ENCODE assay signal across 17 cellular contexts in genomic region chr5:143425835-143426234, GRCh38. TPM values are rescaled to one million over a fixed set of nuclear protein-coding genes. Genes with fewer than 3 reads are reported as not detected.
DNase-seq lines count a peak whose midpoint lies in the region; ATAC-seq and TF ChIP-seq lines count a peak whose summit lies in the region.
"Had no signal": no experiment of that assay in that cellular context is flagged by ENCODE, and none has a peak within 500 bp of the region (broad histone marks: within the 10 kb centered on the region; RNA-seq: fewer than 3 reads in every experiment).

No MANE protein-coding gene starts in this region.

- H3K36me3 ChIP-seq in DOHH2 (ENCODE audit: control insufficient read depth, low read length) (peaks cover 85% of the 10 kb centered on the region), HEK293 (ENCODE audit: control insufficient read depth in 2 of 2, insufficient read depth in 1 of 2, low read length in 2 of 2) (no peaks in the 10 kb centered on the region)

- ATAC-seq in activated naive CD8-positive, alpha-beta T cell treated with anti-CD3 and anti-CD28 coated beads, Interleukin-2, amount 50 U/mL, for 24 hours, result no peak
- ATAC-seq in HG03565 (IDR thresholded peaks at IDR 0.05; ENCODE audit: unreplicated experiment), result no peak
- no peak for ATAC-seq in GM21717 (IDR thresholded peaks at IDR 0.05; ENCODE audit: unreplicated experiment)

- H3K4me3 ChIP-seq in DOHH2 (ENCODE audit: low read length) (no peak overlapping the region), HEK293 (ENCODE audit: low read depth, low read length) (no peak overlapping the region)
- H3K4me3 ChIP-seq: GM23248 had no signal

- no peaks in the 10 kb centered on the region for H3K9me2 ChIP-seq in DOHH2 (replicated peaks; ENCODE audit: control insufficient read depth, low read length)

- no peak for DNase-seq in activated naive CD8-positive, alpha-beta T cell treated with anti-CD3 and anti-CD28 coated beads, Interleukin-2, amount 50 U/mL, for 24 hours
- DNase-seq in activated naive CD8-positive, alpha-beta T cell treated with anti-CD3 and anti-CD28 coated beads for 36 hours, result no peak
- no peak for DNase-seq in activated T-cell treated with anti-CD3 and anti-CD28 coated beads, Interleukin-2, amount 50 U/mL, for 48 hours
- DNase-seq: 8988T; C1 segment of cervical spinal cord; Calu3; CD4-positive, alpha-beta memory T cell; COR-L47; DMS53; DMS79 treated with DMSO at 0.1 percent for 48 hours; GM23248; H7; HCEC 1CT had no signal

- peak overlapping the region; percentile 3; the same call in 1 of the 2 replicates for H3K4me2 ChIP-seq in DOHH2 (ENCODE audit: low read length)

- no peak for TF ChIP-seq CTCF in DOHH2 (IDR thresholded peaks at IDR 0.05; ENCODE audit: low read depth, low read length, poor library complexity, severe bottlenecking)
- TF ChIP-seq CTCF in HEK293 (tag by site-specific recombination; IDR thresholded peaks at IDR 0.05), result no peak

- peaks cover 11% of the 10 kb centered on the region for H3K36me3 Mint-ChIP-seq in activated naive CD8-positive, alpha-beta T cell treated with anti-CD3 and anti-CD28 coated beads, Interleukin-2, amount 50 U/mL, for 24 hours (ENCODE audit: low read depth)
- H3K36me3 Mint-ChIP-seq in activated naive CD8-positive, alpha-beta T cell treated with anti-CD3 and anti-CD28 coated beads for 36 hours, result peaks cover 9% of the 10 kb centered on the region

- H4K20me1 ChIP-seq in DOHH2 (ENCODE audit: control insufficient read depth, insufficient read depth, low read depth, low read length), result no peaks in the 10 kb centered on the region

- H3K79me2 ChIP-seq in DOHH2 (ENCODE audit: control insufficient read depth, low read length), result peaks cover 97% of the 10 kb centered on the region

- H3K9me3 ChIP-seq in DOHH2 (ENCODE audit: control insufficient read depth, insufficient read depth, low read length) (peaks cover 6% of the 10 kb centered on the region; the same call in 1 of the 2 replicates), HEK293 (ENCODE audit: control insufficient read depth, insufficient read depth, low read depth, low read length) (no peaks in the 10 kb centered on the region)

- POLR2A ChIA-PET in HEK293 (lab: Yijun Ruan, JAX), result no interaction called here

- no peaks in the 10 kb centered on the region for H3K27me3 ChIP-seq in DOHH2 (ENCODE audit: control insufficient read depth, low read length)

- CTCF ChIA-PET in HEK293 (lab: Yijun Ruan, JAX), result no interaction called here

- peaks cover 5% of the 10 kb centered on the region for H3K9me3 Mint-ChIP-seq in activated naive CD8-positive, alpha-beta T cell treated with anti-CD3 and anti-CD28 coated beads, Interleukin-2, amount 50 U/mL, for 24 hours
- no peaks in the 10 kb centered on the region for H3K9me3 Mint-ChIP-seq in activated naive CD8-positive, alpha-beta T cell treated with anti-CD3 and anti-CD28 coated beads for 36 hours

- no peak overlapping the region for H3K4me3 Mint-ChIP-seq in activated naive CD8-positive, alpha-beta T cell treated with anti-CD3 and anti-CD28 coated beads, Interleukin-2, amount 50 U/mL, for 24 hours
- no peak overlapping the region for H3K4me3 Mint-ChIP-seq in activated naive CD8-positive, alpha-beta T cell treated with anti-CD3 and anti-CD28 coated beads for 36 hours
- H3K4me3 Mint-ChIP-seq: CD4-positive, alpha-beta memory T cell had no signal

- no peak overlapping the region for H3K27ac ChIP-seq in DOHH2 (ENCODE audit: low read depth, low read length)
- H3K27ac ChIP-seq in HEK293 (ENCODE audit: extremely low read depth, low read depth, low read length), result no peak overlapping the region
- H3K27ac ChIP-seq: GM23248 had no signal

- peaks cover 45% of the 10 kb centered on the region for H3K4me1 Mint-ChIP-seq in activated naive CD8-positive, alpha-beta T cell treated with anti-CD3 and anti-CD28 coated beads, Interleukin-2, amount 50 U/mL, for 24 hours
- peaks cover 29% of the 10 kb centered on the region for H3K4me1 Mint-ChIP-seq in activated naive CD8-positive, alpha-beta T cell treated with anti-CD3 and anti-CD28 coated beads for 36 hours

- no peaks in the 10 kb centered on the region for H3K27me3 Mint-ChIP-seq in activated naive CD8-positive, alpha-beta T cell treated with anti-CD3 and anti-CD28 coated beads, Interleukin-2, amount 50 U/mL, for 24 hours
- H3K27me3 Mint-ChIP-seq in activated naive CD8-positive, alpha-beta T cell treated with anti-CD3 and anti-CD28 coated beads for 36 hours, result no peaks in the 10 kb centered on the region

- no peaks in the 10 kb centered on the region for H3F3A ChIP-seq in DOHH2 (ENCODE audit: control insufficient read depth, insufficient read depth)

- peak overlapping the region; percentile 16 for H3K27ac Mint-ChIP-seq in activated naive CD8-positive, alpha-beta T cell treated with anti-CD3 and anti-CD28 coated beads, Interleukin-2, amount 50 U/mL, for 24 hours
- no peak overlapping the region for H3K27ac Mint-ChIP-seq in activated naive CD8-positive, alpha-beta T cell treated with anti-CD3 and anti-CD28 coated beads for 36 hours

- H3K4me1 ChIP-seq in DOHH2 (ENCODE audit: control insufficient read depth, low read length) (peaks cover 66% of the 10 kb centered on the region), HEK293 (ENCODE audit: control insufficient read depth, insufficient read depth, low read length) (no peaks in the 10 kb centered on the region)

TF ChIP-seq in HEK293, 187 proteins besides CTCF, POLR2A, EP300 and RAD21:
- TF ChIP-seq GLI4 (tag by site-specific recombination; IDR thresholded peaks at IDR 0.05) (no peak), ZNF585B (tag by site-specific recombination; IDR thresholded peaks at IDR 0.05) (peak; percentile 97)

RNA-seq across cellular contexts. Expression of gene NR3C1, which starts 22.3 kb away (rescaled TPM):
- 10 to 100 TPM; 51.2 to 54.0 TPM for total RNA-seq in activated naive CD8-positive, alpha-beta T cell treated with anti-CD3 and anti-CD28 coated beads for 36 hours
